7 cellular contexts compared by ENCODE assay signal in the genomic region with DNA sequence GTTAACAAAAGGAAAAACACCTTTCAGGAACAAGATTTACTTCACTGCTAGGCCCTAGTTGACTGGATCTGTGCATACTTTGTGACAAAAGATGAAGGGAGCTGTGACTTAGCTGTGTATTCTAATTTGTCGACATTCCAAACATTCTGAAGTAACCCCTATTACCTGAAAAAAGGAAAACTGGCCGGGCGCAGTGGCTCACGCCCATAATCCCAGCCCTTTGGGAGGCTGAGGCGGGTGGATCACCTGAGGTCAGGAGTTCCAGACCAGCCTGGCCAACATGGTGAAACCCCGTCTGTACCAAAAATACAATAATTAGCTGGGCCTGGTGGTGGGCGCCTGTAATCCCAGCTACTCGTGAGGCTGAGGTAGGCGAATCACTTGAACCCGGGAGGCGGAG. TPM values are rescaled to one million over a fixed set of nuclear protein-coding genes. Genes with fewer than 3 reads are reported as not detected.
DNase-seq lines count a peak whose midpoint lies in the region; FAIRE-seq and TF ChIP-seq lines count a peak whose summit lies in the region.
"Not testable (repeated sequence)": the region's sequence is repeated elsewhere in the genome, so short reads cannot be mapped to it uniquely, and the experiment has no call there.

No MANE protein-coding gene starts in this region.

- peak; percentile 30 for DNase-seq in activated T-cell treated with anti-CD3 and anti-CD28 coated beads, Interleukin-2, amount 50 U/mL, for 1 hour
- not testable (repeated sequence) for DNase-seq in bronchial epithelial cell (ENCODE audit: low read depth); glutamatergic neuron

- not testable (repeated sequence) for TF ChIP-seq CTCF in GM12875 (IDR thresholded peaks at IDR 0.05; ENCODE audit: borderline replicate concordance, insufficient read depth, low read depth, low read length); OCI-LY1 (IDR thresholded peaks at IDR 0.05; ENCODE audit: low read length); bronchial epithelial cell (IDR thresholded peaks at IDR 0.05; ENCODE audit: insufficient read depth, low read length, severe bottlenecking); glutamatergic neuron (IDR thresholded peaks at IDR 0.05; ENCODE audit: partially characterized antibody, unreplicated experiment)

- peaks cover 39% of the 10 kb centered on the region for H3K4me1 Mint-ChIP-seq in glutamatergic neuron (ENCODE audit: low read depth, unreplicated experiment)

- peak overlapping the region; percentile 94 for H3K4me2 ChIP-seq in OCI-LY1 (ENCODE audit: low read length)

- H2AFZ ChIP-seq in OCI-LY1 (ENCODE audit: low read length) = not testable (repeated sequence)

- H3F3A ChIP-seq in OCI-LY1 (ENCODE audit: insufficient read depth, low read length) = not testable (repeated sequence)

- H3K27me3 ChIP-seq in OCI-LY1 (ENCODE audit: insufficient read depth, low read length); bronchial epithelial cell (ENCODE audit: control insufficient read depth, insufficient read depth, low read length); mucosa of rectum (ENCODE audit: control insufficient read depth in 2 of 2, insufficient read depth in 2 of 2, low read length in 2 of 2); skeletal muscle tissue (ENCODE audit: control insufficient read depth in 3 of 3, insufficient read depth in 3 of 3, low read length in 3 of 3): not testable (repeated sequence)

- peaks cover 63% of the 10 kb centered on the region for H3K79me2 ChIP-seq in OCI-LY1 (ENCODE audit: insufficient read depth, low read length)

- H3K4me1 ChIP-seq in OCI-LY1 (ENCODE audit: insufficient read depth, low read length, severe bottlenecking) (peaks cover 55% of the 10 kb centered on the region), mucosa of rectum (ENCODE audit: control insufficient read depth in 2 of 2, insufficient read depth in 2 of 2, low read length in 2 of 2) (peaks cover 0 to 31% of the 10 kb centered on the region in 2 donors), skeletal muscle tissue (ENCODE audit: control insufficient read depth in 3 of 3, insufficient read depth in 3 of 3, low read length in 3 of 3) (peaks cover 11 to 18% (median 13%) of the 10 kb centered on the region in 3 donors)

- H4K20me1 ChIP-seq in OCI-LY1 (ENCODE audit: insufficient read depth, low read length) = not testable (repeated sequence)

- FAIRE-seq in bronchial epithelial cell (lab: Jason Lieb, UNC) = not testable (repeated sequence)

- H3K9me2 ChIP-seq in OCI-LY1 (ENCODE audit: low read depth, low read length) = not testable (repeated sequence)

- peaks cover 24% of the 10 kb centered on the region for H3K36me3 ChIP-seq in OCI-LY1 (ENCODE audit: insufficient read depth, low read length)
- H3K36me3 ChIP-seq in bronchial epithelial cell (ENCODE audit: control insufficient read depth, insufficient read depth, low read length); mucosa of rectum (ENCODE audit: control insufficient read depth in 2 of 2, insufficient read depth in 2 of 2, low read length in 2 of 2); skeletal muscle tissue (ENCODE audit: control insufficient read depth in 3 of 3, insufficient read depth in 3 of 3, low read length in 3 of 3): not testable (repeated sequence)

- not testable (repeated sequence) for H3K9me3 ChIP-seq in OCI-LY1 (ENCODE audit: low read length); mucosa of rectum (ENCODE audit: control insufficient read depth in 2 of 2, low read length in 2 of 2); skeletal muscle tissue (ENCODE audit: control insufficient read depth in 3 of 3, low read length in 3 of 3)

- H3K27ac ChIP-seq in OCI-LY1 (ENCODE audit: low read depth, low read length, poor library complexity, severe bottlenecking) (peak overlapping the region; percentile 91), mucosa of rectum (ENCODE audit: low read depth in 2 of 2, low read length in 2 of 2) (peak overlapping the region; percentile 91 to 92), skeletal muscle tissue (ENCODE audit: low read depth, low read length) (peak overlapping the region; percentile 91)

- H3K4me3 ChIP-seq in GM12875 (ENCODE audit: low read depth, low read length) (peak overlapping the region; percentile 98), OCI-LY1 (ENCODE audit: low read depth, low read length, poor library complexity, severe bottlenecking) (peak overlapping the region; percentile 80), bronchial epithelial cell (ENCODE audit: low read depth, low read length) (peak overlapping the region; percentile 98), mucosa of rectum (ENCODE audit: low read length in 2 of 2) (peak overlapping the region; percentile 89 to 92)
- H3K4me3 ChIP-seq in skeletal muscle tissue (ENCODE audit: low read length in 3 of 3) = not testable (repeated sequence)

- H3K9me3 Mint-ChIP-seq in glutamatergic neuron (ENCODE audit: unreplicated experiment) = peaks cover 16% of the 10 kb centered on the region

- H3K4me3 Mint-ChIP-seq in glutamatergic neuron (ENCODE audit: unreplicated experiment) = peak overlapping the region; percentile 93

- H3K27me3 Mint-ChIP-seq in glutamatergic neuron (ENCODE audit: unreplicated experiment) = not testable (repeated sequence)

- not testable (repeated sequence) for H3K27ac Mint-ChIP-seq in glutamatergic neuron (ENCODE audit: unreplicated experiment)

- H3K36me3 Mint-ChIP-seq in glutamatergic neuron (ENCODE audit: unreplicated experiment) = not testable (repeated sequence)

- H3K9ac ChIP-seq in OCI-LY1 (ENCODE audit: low read length) (peak overlapping the region; percentile 86), mucosa of rectum (ENCODE audit: low read depth in 1 of 2, low read length in 2 of 2) (peak overlapping the region in 1 of 2 donors; percentile 92), skeletal muscle tissue (ENCODE audit: low read depth in 1 of 3, low read length in 3 of 3) (peak overlapping the region in 2 of 3 donors; percentile 86)

RNA-seq across cellular contexts. Expression of gene STK17A, which starts 1.8 kb away (rescaled TPM):
- total RNA-seq in bronchial epithelial cell = 55.2 and 79.5 TPM in 2 replicates
- total RNA-seq in glutamatergic neuron (ENCODE audit: unreplicated experiment) = 26.8 TPM
- 11.0 TPM for total RNA-seq in skeletal muscle tissue
